In genomic region chr2:205702576-205702975, GRCh38 we compare ENCODE assay signal across 1 cellular context.
TF ChIP-seq lines count a peak whose summit lies in the region.

No MANE protein-coding gene starts in this region.

TF ChIP-seq in SK-N-SH treated with all-trans-retinoic acid at 6 μM for 48 hours, 23 proteins besides CTCF, POLR2A, EP300 and RAD21 (continued from another document):
- TF ChIP-seq ZNF565 (CRISPR knock-in tag; conservative IDR thresholded peaks at IDR 0.05; ENCODE audit: low read depth) (no peak), ZNF70 (CRISPR knock-in tag; IDR thresholded peaks at IDR 0.05) (no peak), CSDC2 (CRISPR knock-in tag; IDR thresholded peaks at IDR 0.05) (no peak), ZNF8 (CRISPR knock-in tag; IDR thresholded peaks at IDR 0.05) (no peak), ZFP30 (CRISPR knock-in tag; IDR thresholded peaks at IDR 0.05) (no peak)
TF ChIP-seq in SK-N-SH treated with all-trans-retinoic acid at 6 μM for 48 hours: peak in this region for 0.
